ENCODE assay signal across 9 cellular contexts in the genomic region with DNA sequence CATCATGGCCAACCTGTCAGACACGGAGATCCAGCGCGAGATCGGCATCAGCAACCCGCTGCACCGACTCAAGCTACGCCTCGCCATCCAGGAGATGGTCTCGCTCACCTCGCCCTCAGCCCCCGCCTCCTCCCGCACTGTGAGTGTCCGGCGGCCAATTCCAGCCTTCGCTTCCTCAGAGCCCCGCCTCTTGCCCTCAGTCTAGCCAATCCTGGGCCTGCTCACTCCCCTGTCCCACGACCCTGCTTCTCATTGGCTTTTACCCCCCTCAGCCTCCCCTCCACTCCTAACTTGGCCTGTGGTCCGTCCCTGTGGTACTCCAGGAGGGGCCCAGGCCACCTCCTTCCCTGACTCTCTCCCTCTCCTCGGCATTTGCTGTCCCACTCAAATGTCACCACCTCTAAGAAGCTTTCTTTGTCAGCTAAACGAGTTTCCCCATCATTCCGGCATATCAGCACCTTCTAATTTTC. TPM values are rescaled to one million over a fixed set of nuclear protein-coding genes. Genes with fewer than 3 reads are reported as not detected.
DNase-seq lines count a peak whose midpoint lies in the region; ATAC-seq, FAIRE-seq and TF ChIP-seq lines count a peak whose summit lies in the region.
"Had no signal": no experiment of that assay in that cellular context is flagged by ENCODE, and none has a peak within 500 bp of the region (broad histone marks: within the 10 kb centered on the region; RNA-seq: fewer than 3 reads in every experiment).

No MANE protein-coding gene starts in this region.

- 2 to 4% methylated on average over 21 of the region's 21 CpGs for WGBS in pancreas, 2 donors

- no peaks in the 10 kb centered on the region for H3K27me3 ChIP-seq in Peyer's patch
- no peaks in the 10 kb centered on the region for H3K27me3 ChIP-seq in pancreas

- H3K27ac ChIP-seq in Peyer's patch (no peak overlapping the region), pancreas (no peak overlapping the region)
- H3K27ac ChIP-seq: SK-N-MC had no signal

- peak; percentile 61 for DNase-seq in D341Med (ENCODE audit: low spot score)
- DNase-seq in Peyer's patch = peak; percentile 63 to 90 (median 88)
- peak; percentile 88 for DNase-seq in amniotic epithelial cell (ENCODE audit: low read depth)
- DNase-seq in cardiac septum (ENCODE audit: low spot score) = peak; percentile 94
- DNase-seq in pancreas = peak; percentile 86 to 96 (median 89)
- DNase-seq in ureter (ENCODE audit: low spot score) = peak; percentile 88

- no peak for TF ChIP-seq POLR2A in Peyer's patch (IDR thresholded peaks at IDR 0.05)

- no peak for FAIRE-seq in pancreas (lab: Jason Lieb, UNC)

- peak; percentile 83 for ATAC-seq in HG02759 (IDR thresholded peaks at IDR 0.05; ENCODE audit: unreplicated experiment)
- peak; percentile 96 to 99 (median 98) for ATAC-seq in pancreas
- no peak for ATAC-seq in GM21576 (IDR thresholded peaks at IDR 0.05; ENCODE audit: unreplicated experiment)

- H3K9me3 ChIP-seq in Peyer's patch = no peaks in the 10 kb centered on the region
- no peaks in the 10 kb centered on the region for H3K9me3 ChIP-seq in pancreas

- TF ChIP-seq CTCF in Peyer's patch (IDR thresholded peaks at IDR 0.05) (no peak), pancreas (IDR thresholded peaks at IDR 0.05) (no peak)

- H3K4me1 ChIP-seq in Peyer's patch = peaks cover 0 to 15% (median under 1%) of the 10 kb centered on the region in 4 donors
- no peaks in the 10 kb centered on the region for H3K4me1 ChIP-seq in pancreas

- intact Hi-C loops in cardiac septum (cut with DNase I) (loop anchor here (2.0 kb wide), 1 partner anchor 28 kb away; a partner anchor contains a TSS), pancreas (cut with DNase I) (no loop called here)

- H3K36me3 ChIP-seq in Peyer's patch = no peaks in the 10 kb centered on the region
- no peaks in the 10 kb centered on the region for H3K36me3 ChIP-seq in pancreas

- peak overlapping the region in 3 of 4 donors; percentile 31 to 53 (median 50) for H3K4me3 ChIP-seq in Peyer's patch
- peak overlapping the region in 2 of 4 donors; percentile 28 to 45 for H3K4me3 ChIP-seq in pancreas
- H3K4me3 ChIP-seq: SK-N-MC had no signal

RNA-seq across cellular contexts. Expression of a gene that starts 12.3 kb away (rescaled TPM):
- under 1 TPM in 3 of 4 donors, not detected in 1; 0.35 to 0.76 (median 0.67) TPM for total RNA-seq in Peyer's patch
- 907 TPM for total RNA-seq in cardiac septum
- under 1 TPM in 5 of 6 donors, not detected in 1; 0.09 to 0.79 (median 0.25) TPM for total RNA-seq in pancreas
- under 1 TPM; 0.53 to 0.61 TPM for polyA plus RNA-seq in pancreas
- total RNA-seq in ureter = 5.1 TPM

RNA-seq across cellular contexts. Expression of a gene that starts 14.7 kb away (rescaled TPM):
- total RNA-seq in Peyer's patch (100 to 1,000 TPM; 228 to 419 (median 258) TPM), cardiac septum (44.1 TPM), pancreas (10 to 100 TPM; 11.8 to 29.7 (median 15.2) TPM), ureter (110 TPM)
- 10 to 100 TPM; 19.2 to 47.1 TPM for polyA plus RNA-seq in pancreas

RNA-seq across cellular contexts. Expression of a gene that starts 23.6 kb away (rescaled TPM):
- total RNA-seq in Peyer's patch = 10 to 100 TPM; 12.7 to 24.8 (median 16.4) TPM
- 10.1 TPM for total RNA-seq in cardiac septum
- total RNA-seq in pancreas = 1 to 10 TPM; 4.1 to 8.0 (median 6.0) TPM
- polyA plus RNA-seq in pancreas = 10 to 100 TPM; 27.4 to 39.7 TPM
- total RNA-seq in ureter = 9.0 TPM

RNA-seq across cellular contexts. Expression of a gene that starts 24.0 kb away (rescaled TPM):
- total RNA-seq in Peyer's patch (1 to 10 TPM in 3 of 4 donors, not detected in 1; 3.6 to 6.1 (median 4.6) TPM), cardiac septum (1.0 TPM), pancreas (1 to 10 TPM; 1.4 to 2.1 (median 1.6) TPM), ureter (2.4 TPM)
- 1 to 10 TPM; 4.9 to 9.8 TPM for polyA plus RNA-seq in pancreas

RNA-seq across cellular contexts. Expression of a gene that starts 28.7 kb away (rescaled TPM):
- 10 to 100 TPM in 3 of 4 donors, not detected in 1; 13.5 to 29.4 (median 18.0) TPM for total RNA-seq in Peyer's patch
- 24.7 TPM for total RNA-seq in cardiac septum
- 1 to 10 TPM; 4.7 to 6.5 (median 4.9) TPM for total RNA-seq in pancreas
- polyA plus RNA-seq in pancreas = 10 to 100 TPM; 19.1 to 20.7 TPM
- total RNA-seq in ureter = 10.4 TPM

Comparison
In these comparisons a context has a peak if more than half of its experiments do, and no peak if none do; other contexts are left out.
1. RNA of a gene that starts 12.3 kb away (total RNA-seq): 907 TPM in cardiac septum (single experiment); 5.1 TPM in ureter (single experiment), 0.35 to 0.76 TPM in Peyer's patch and 0.09 to 0.79 TPM in pancreas; every median in the first group is over 100 times any median in the second.
2. Peak in every context shown above with its lines, with median percentiles within 50 percentile points of each other: DNase-seq.